Comparison of ENCODE assay signal across 13 cellular contexts in genomic region chr18:49611316-49611715, GRCh38. TPM values are rescaled to one million over a fixed set of nuclear protein-coding genes. Genes with fewer than 3 reads are reported as not detected.
DNase-seq lines count a peak whose midpoint lies in the region; ATAC-seq and TF ChIP-seq lines count a peak whose summit lies in the region.
"Had no signal": no experiment of that assay in that cellular context is flagged by ENCODE, and none has a peak within 500 bp of the region (broad histone marks: within the 10 kb centered on the region; RNA-seq: fewer than 3 reads in every experiment).

No MANE protein-coding gene starts in this region.

- no peak overlapping the region for H3K4me3 Mint-ChIP-seq in progenitor cell of endocrine pancreas (ENCODE audit: low read depth)
- H3K4me3 Mint-ChIP-seq in nephron progenitor cell, result no peak overlapping the region
- H3K4me3 Mint-ChIP-seq: CD4-positive, alpha-beta memory T cell; GM23338; HFFc6 had no signal

- H3K4me1 Mint-ChIP-seq in progenitor cell of endocrine pancreas (ENCODE audit: low read depth) (peaks cover 11% of the 10 kb centered on the region), nephron progenitor cell (peaks cover 54% of the 10 kb centered on the region)
- H3K4me1 Mint-ChIP-seq: CD4-positive, alpha-beta memory T cell had no signal

- no peaks in the 10 kb centered on the region for H3K36me3 Mint-ChIP-seq in progenitor cell of endocrine pancreas (ENCODE audit: insufficient read depth)
- H3K36me3 Mint-ChIP-seq in nephron progenitor cell (ENCODE audit: low read depth), result no peaks in the 10 kb centered on the region
- H3K36me3 Mint-ChIP-seq: CD4-positive, alpha-beta memory T cell had no signal

- peak overlapping the region; percentile 99 for H3K27ac ChIP-seq in epithelial cell of prostate

- no peaks in the 10 kb centered on the region for H3K9me3 Mint-ChIP-seq in progenitor cell of endocrine pancreas (ENCODE audit: low read depth)
- peaks cover 11% of the 10 kb centered on the region for H3K9me3 Mint-ChIP-seq in nephron progenitor cell
- H3K9me3 Mint-ChIP-seq: GM23338, HFFc6 had no signal

- no peak for ATAC-seq in GM18511 (IDR thresholded peaks at IDR 0.05; ENCODE audit: unreplicated experiment)
- ATAC-seq in left cardiac atrium, result no peak

- intact Hi-C loops in left cardiac atrium (cut with DNase I), result no loop called here

- no peak for TF ChIP-seq CTCF in progenitor cell of endocrine pancreas (IDR thresholded peaks at IDR 0.05; ENCODE audit: unreplicated experiment)
- TF ChIP-seq CTCF in nephron progenitor cell (IDR thresholded peaks at IDR 0.05), result no peak

- H3K27ac Mint-ChIP-seq in progenitor cell of endocrine pancreas, result peak overlapping the region; percentile 30
- no peak overlapping the region for H3K27ac Mint-ChIP-seq in nephron progenitor cell
- H3K27ac Mint-ChIP-seq: GM23338, HFFc6 had no signal

- no peak for DNase-seq in epithelial cell of prostate (ENCODE audit: low read depth, low spot score)
- DNase-seq in islet precursor cell, result peak; percentile 25
- DNase-seq in progenitor cell of endocrine pancreas (ENCODE audit: low spot score, unreplicated experiment), result no peak
- no peak for DNase-seq in nephron progenitor cell
- no peak for DNase-seq in left cardiac atrium
- DNase-seq: C1 segment of cervical spinal cord; Caco-2; CD4-positive, alpha-beta memory T cell; DMS153; DND-41; HFFc6 had no signal

- H3K27me3 Mint-ChIP-seq in progenitor cell of endocrine pancreas (peaks cover 11% of the 10 kb centered on the region), nephron progenitor cell (ENCODE audit: low read depth, poor library complexity) (peaks cover 12% of the 10 kb centered on the region)

RNA-seq across cellular contexts. Expression of gene LIPG, which starts 49.5 kb away (rescaled TPM):
- total RNA-seq in progenitor cell of endocrine pancreas (34.1 and 34.4 TPM in 2 replicates), left cardiac atrium (1 to 10 TPM in 1 of 2 donors, under 1 TPM in 1; 0.09 to 1.6 TPM)
- total RNA-seq: CD4-positive, alpha-beta memory T cell; HFFc6 had no signal

Comparison
In these comparisons a context has a peak if more than half of its experiments do, and no peak if none do; other contexts are left out.
1. RNA of gene LIPG, which starts 49.5 kb away (total RNA-seq): 34.1 to 34.4 TPM in progenitor cell of endocrine pancreas; 0.09 to 1.6 TPM in left cardiac atrium; every median in the first group is over 10 times any median in the second.